Comparison of ENCODE assay signal across 3 cellular contexts in the genomic region with DNA sequence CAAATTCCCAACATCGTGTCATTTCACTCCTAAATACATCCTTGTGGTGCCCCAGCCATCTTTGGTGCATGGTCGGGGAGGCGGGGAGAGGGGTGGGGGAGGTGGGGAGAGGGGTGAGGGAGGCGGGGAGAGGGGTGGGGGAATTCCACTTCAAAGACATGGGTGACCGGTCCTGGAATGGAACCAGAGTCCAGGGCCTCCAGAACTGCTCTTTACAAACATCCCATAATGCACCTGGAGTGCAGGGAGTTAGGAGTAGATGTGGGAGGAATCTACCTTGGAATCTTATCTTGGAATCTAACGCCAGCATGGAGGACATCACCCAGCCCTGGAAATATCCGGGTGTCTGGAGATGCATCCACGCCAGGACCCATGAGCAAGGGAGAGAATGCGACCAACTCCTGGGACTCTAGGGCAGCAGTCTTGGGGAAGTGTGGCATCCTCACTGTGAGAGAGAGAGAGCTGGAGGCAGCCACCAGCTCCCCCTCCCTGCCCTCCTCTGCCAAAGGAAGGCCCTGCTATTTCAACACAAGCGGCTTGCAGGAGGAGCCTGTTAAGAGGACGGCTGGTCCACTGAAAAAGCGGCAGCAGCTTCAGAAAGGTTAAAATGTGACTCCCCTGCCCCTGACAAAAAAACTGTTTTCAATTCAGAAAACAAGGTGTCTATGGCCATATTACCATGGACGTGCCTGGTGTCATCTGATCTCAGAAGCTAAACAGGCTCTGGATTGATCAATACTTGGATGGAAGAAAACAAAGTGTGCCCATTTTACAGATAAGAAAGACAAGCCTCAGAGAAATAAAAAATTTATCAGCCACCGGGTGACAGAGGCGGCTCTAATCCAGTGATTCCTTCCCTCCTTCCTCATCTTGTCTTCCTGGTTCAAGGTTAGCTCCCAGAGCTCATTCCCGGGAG.
A peak's percentile ranks its signal among the peaks of the same experiment; 100 is the strongest.
TF ChIP-seq lines count a peak whose summit lies in the region.

No MANE protein-coding gene starts in this region.

TF ChIP-seq in GM23338, 12 proteins besides CTCF, POLR2A, EP300 and RAD21 (continues in another document):
- TF ChIP-seq, protein P1, sequence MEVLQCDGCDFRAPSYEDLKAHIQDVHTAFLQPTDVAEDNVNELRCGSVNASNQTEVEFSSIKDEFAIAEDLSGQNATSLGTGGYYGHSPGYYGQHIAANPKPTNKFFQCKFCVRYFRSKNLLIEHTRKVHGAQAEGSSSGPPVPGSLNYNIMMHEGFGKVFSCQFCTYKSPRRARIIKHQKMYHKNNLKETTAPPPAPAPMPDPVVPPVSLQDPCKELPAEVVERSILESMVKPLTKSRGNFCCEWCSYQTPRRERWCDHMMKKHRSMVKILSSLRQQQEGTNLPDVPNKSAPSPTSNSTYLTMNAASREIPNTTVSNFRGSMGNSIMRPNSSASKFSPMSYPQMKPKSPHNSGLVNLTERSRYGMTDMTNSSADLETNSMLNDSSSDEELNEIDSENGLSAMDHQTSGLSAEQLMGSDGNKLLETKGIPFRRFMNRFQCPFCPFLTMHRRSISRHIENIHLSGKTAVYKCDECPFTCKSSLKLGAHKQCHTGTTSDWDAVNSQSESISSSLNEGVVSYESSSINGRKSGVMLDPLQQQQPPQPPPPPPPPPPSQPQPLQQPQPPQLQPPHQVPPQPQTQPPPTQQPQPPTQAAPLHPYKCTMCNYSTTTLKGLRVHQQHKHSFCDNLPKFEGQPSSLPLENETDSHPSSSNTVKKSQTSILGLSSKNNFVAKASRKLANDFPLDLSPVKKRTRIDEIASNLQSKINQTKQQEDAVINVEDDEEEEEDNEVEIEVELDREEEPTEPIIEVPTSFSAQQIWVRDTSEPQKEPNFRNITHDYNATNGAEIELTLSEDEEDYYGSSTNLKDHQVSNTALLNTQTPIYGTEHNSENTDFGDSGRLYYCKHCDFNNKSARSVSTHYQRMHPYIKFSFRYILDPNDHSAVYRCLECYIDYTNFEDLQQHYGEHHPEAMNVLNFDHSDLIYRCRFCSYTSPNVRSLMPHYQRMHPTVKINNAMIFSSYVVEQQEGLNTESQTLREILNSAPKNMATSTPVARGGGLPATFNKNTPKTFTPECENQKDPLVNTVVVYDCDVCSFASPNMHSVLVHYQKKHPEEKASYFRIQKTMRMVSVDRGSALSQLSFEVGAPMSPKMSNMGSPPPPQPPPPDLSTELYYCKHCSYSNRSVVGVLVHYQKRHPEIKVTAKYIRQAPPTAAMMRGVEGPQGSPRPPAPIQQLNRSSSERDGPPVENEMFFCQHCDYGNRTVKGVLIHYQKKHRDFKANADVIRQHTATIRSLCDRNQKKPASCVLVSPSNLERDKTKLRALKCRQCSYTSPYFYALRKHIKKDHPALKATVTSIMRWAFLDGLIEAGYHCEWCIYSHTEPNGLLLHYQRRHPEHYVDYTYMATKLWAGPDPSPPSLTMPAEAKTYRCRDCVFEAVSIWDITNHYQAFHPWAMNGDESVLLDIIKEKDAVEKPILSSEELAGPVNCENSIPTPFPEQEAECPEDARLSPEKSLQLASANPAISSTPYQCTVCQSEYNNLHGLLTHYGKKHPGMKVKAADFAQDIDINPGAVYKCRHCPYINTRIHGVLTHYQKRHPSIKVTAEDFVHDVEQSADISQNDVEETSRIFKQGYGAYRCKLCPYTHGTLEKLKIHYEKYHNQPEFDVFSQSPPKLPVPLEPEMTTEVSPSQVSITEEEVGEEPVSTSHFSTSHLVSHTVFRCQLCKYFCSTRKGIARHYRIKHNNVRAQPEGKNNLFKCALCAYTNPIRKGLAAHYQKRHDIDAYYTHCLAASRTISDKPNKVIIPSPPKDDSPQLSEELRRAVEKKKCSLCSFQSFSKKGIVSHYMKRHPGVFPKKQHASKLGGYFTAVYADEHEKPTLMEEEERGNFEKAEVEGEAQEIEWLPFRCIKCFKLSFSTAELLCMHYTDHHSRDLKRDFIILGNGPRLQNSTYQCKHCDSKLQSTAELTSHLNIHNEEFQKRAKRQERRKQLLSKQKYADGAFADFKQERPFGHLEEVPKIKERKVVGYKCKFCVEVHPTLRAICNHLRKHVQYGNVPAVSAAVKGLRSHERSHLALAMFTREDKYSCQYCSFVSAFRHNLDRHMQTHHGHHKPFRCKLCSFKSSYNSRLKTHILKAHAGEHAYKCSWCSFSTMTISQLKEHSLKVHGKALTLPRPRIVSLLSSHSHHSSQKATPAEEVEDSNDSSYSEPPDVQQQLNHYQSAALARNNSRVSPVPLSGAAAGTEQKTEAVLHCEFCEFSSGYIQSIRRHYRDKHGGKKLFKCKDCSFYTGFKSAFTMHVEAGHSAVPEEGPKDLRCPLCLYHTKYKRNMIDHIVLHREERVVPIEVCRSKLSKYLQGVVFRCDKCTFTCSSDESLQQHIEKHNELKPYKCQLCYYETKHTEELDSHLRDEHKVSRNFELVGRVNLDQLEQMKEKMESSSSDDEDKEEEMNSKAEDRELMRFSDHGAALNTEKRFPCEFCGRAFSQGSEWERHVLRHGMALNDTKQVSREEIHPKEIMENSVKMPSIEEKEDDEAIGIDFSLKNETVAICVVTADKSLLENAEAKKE (CRISPR knock-in tag; IDR thresholded peaks at IDR 0.05) = no peak
- no peak for TF ChIP-seq JUNB (IDR thresholded peaks at IDR 0.05; ENCODE audit: unreplicated experiment)

TF ChIP-seq in WTC11, 78 proteins besides CTCF, POLR2A, EP300 and RAD21 (continues in another document):
- TF ChIP-seq, protein P2, sequence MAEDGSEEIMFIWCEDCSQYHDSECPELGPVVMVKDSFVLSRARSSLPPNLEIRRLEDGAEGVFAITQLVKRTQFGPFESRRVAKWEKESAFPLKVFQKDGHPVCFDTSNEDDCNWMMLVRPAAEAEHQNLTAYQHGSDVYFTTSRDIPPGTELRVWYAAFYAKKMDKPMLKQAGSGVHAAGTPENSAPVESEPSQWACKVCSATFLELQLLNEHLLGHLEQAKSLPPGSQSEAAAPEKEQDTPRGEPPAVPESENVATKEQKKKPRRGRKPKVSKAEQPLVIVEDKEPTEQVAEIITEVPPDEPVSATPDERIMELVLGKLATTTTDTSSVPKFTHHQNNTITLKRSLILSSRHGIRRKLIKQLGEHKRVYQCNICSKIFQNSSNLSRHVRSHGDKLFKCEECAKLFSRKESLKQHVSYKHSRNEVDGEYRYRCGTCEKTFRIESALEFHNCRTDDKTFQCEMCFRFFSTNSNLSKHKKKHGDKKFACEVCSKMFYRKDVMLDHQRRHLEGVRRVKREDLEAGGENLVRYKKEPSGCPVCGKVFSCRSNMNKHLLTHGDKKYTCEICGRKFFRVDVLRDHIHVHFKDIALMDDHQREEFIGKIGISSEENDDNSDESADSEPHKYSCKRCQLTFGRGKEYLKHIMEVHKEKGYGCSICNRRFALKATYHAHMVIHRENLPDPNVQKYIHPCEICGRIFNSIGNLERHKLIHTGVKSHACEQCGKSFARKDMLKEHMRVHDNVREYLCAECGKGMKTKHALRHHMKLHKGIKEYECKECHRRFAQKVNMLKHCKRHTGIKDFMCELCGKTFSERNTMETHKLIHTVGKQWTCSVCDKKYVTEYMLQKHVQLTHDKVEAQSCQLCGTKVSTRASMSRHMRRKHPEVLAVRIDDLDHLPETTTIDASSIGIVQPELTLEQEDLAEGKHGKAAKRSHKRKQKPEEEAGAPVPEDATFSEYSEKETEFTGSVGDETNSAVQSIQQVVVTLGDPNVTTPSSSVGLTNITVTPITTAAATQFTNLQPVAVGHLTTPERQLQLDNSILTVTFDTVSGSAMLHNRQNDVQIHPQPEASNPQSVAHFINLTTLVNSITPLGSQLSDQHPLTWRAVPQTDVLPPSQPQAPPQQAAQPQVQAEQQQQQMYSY (CRISPR knock-in tag; IDR thresholded peaks at IDR 0.05) = no peak
- TF ChIP-seq HMGA2 (CRISPR knock-in tag; IDR thresholded peaks at IDR 0.05) (no peak), EMX1 (CRISPR knock-in tag; IDR thresholded peaks at IDR 0.05) (no peak), MYBL2 (CRISPR knock-in tag; IDR thresholded peaks at IDR 0.05) (no peak), SMAD4 (CRISPR knock-in tag; IDR thresholded peaks at IDR 0.05) (no peak)
- TF ChIP-seq, protein P3, sequence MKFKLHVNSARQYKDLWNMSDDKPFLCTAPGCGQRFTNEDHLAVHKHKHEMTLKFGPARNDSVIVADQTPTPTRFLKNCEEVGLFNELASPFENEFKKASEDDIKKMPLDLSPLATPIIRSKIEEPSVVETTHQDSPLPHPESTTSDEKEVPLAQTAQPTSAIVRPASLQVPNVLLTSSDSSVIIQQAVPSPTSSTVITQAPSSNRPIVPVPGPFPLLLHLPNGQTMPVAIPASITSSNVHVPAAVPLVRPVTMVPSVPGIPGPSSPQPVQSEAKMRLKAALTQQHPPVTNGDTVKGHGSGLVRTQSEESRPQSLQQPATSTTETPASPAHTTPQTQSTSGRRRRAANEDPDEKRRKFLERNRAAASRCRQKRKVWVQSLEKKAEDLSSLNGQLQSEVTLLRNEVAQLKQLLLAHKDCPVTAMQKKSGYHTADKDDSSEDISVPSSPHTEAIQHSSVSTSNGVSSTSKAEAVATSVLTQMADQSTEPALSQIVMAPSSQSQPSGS (CRISPR knock-in tag; IDR thresholded peaks at IDR 0.05; ENCODE audit: borderline replicate concordance, low read depth) = no peak
- TF ChIP-seq, protein P4, sequence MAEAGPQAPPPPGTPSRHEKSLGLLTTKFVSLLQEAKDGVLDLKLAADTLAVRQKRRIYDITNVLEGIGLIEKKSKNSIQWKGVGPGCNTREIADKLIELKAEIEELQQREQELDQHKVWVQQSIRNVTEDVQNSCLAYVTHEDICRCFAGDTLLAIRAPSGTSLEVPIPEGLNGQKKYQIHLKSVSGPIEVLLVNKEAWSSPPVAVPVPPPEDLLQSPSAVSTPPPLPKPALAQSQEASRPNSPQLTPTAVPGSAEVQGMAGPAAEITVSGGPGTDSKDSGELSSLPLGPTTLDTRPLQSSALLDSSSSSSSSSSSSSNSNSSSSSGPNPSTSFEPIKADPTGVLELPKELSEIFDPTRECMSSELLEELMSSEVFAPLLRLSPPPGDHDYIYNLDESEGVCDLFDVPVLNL (CRISPR knock-in tag; IDR thresholded peaks at IDR 0.05; ENCODE audit: borderline replicate concordance, low read depth) = no peak

TF ChIP-seq in HepG2, 621 proteins besides CTCF, POLR2A, EP300 and RAD21 (continued from another document):
- 0 out of 2 replicates have a peak, but pooled peaks have one; percentile 14 for TF ChIP-seq ZNF629 (CRISPR knock-in tag; conservative IDR thresholded peaks at IDR 0.05)
TF ChIP-seq in HepG2: peak in this region for 1.
